9 cellular contexts compared by ENCODE assay signal in genomic region chr19:46603752-46604241, GRCh38. TPM values are rescaled to one million over a fixed set of nuclear protein-coding genes. Genes with fewer than 3 reads are reported as not detected.
DNase-seq lines count a peak whose midpoint lies in the region; ATAC-seq and TF ChIP-seq lines count a peak whose summit lies in the region.
"Had no signal": no experiment of that assay in that cellular context is flagged by ENCODE, and none has a peak within 500 bp of the region (broad histone marks: within the 10 kb centered on the region; RNA-seq: fewer than 3 reads in every experiment).

No MANE protein-coding gene starts in this region.

- peak overlapping the region in 58 of 59 donors; percentile 37 to 100 (median 100) for H3K27ac ChIP-seq in dorsolateral prefrontal cortex
- no peak overlapping the region for H3K27ac ChIP-seq in neural progenitor cell

- H3K27me3 Mint-ChIP-seq in neural progenitor cell (ENCODE audit: insufficient read depth, low read depth) = peaks cover 10% of the 10 kb centered on the region

- peak overlapping the region; percentile 100 for H3K9ac ChIP-seq in Loucy (ENCODE audit: low read depth, low read length, poor library complexity, severe bottlenecking)
- no peak overlapping the region for H3K9ac ChIP-seq in neural progenitor cell

- H3K36me3 Mint-ChIP-seq in neural progenitor cell = peaks cover 16% of the 10 kb centered on the region

- no peaks in the 10 kb centered on the region for H3K9me2 ChIP-seq in Loucy (replicated peaks; ENCODE audit: low read depth, low read length)

- H3K4me1 Mint-ChIP-seq in neural progenitor cell = peaks cover 18% of the 10 kb centered on the region

- no peak overlapping the region for H3K27ac Mint-ChIP-seq in neural progenitor cell

- peaks cover 70% of the 10 kb centered on the region for H4K20me1 ChIP-seq in Loucy (ENCODE audit: insufficient read depth, low read length, poor library complexity, severe bottlenecking)
- H4K20me1 ChIP-seq in neural progenitor cell (ENCODE audit: low read depth) = peaks cover 51% of the 10 kb centered on the region

- intact Hi-C loops in dorsolateral prefrontal cortex (cut with DNase I) = loop anchor here in 1 of 2 donors (5.0 kb wide), 1 partner anchor 144 kb away; the partner anchor contains the start of genes FKRP and STRN4

- TF ChIP-seq CTCF in AG09309 (IDR thresholded peaks at IDR 0.05; ENCODE audit: control insufficient read depth, insufficient read depth, low read depth, low read length, missing control alignments) = no peak
- no peak for TF ChIP-seq CTCF in Loucy (conservative IDR thresholded peaks at IDR 0.05; ENCODE audit: low read length)
- no peak for TF ChIP-seq CTCF in dorsolateral prefrontal cortex (IDR thresholded peaks at IDR 0.05 in 54 of 56, conservative IDR thresholded peaks at IDR 0.05 in 2 of 56; ENCODE audit: low read depth in 1 of 56, partially characterized antibody in 56 of 56)
- no peak for TF ChIP-seq CTCF in neural progenitor cell (IDR thresholded peaks at IDR 0.05)

- peak overlapping the region; percentile 98 for H3K4me3 Mint-ChIP-seq in neural progenitor cell

- H3K27me3 ChIP-seq in Loucy (ENCODE audit: insufficient read depth, low read length, poor library complexity, severe bottlenecking) (peaks cover 6% of the 10 kb centered on the region), dorsolateral prefrontal cortex (no peaks in the 10 kb centered on the region), neural progenitor cell (no peaks in the 10 kb centered on the region)

- peaks cover 37% of the 10 kb centered on the region; the same call in 1 of the 2 replicates for H3K36me3 ChIP-seq in Loucy (ENCODE audit: insufficient read depth, low read length)
- no peaks in the 10 kb centered on the region for H3K36me3 ChIP-seq in neural progenitor cell

- H3K4me3 ChIP-seq in AG09309 (ENCODE audit: control insufficient read depth, low read depth, low read length) (peak overlapping the region; percentile 9), Loucy (ENCODE audit: low read length, poor library complexity, severe bottlenecking) (peak overlapping the region; percentile 100), dorsolateral prefrontal cortex (peak overlapping the region; percentile 22 to 100 (median 99)), neural progenitor cell (no peak overlapping the region)

- no peaks in the 10 kb centered on the region for H3K9me3 ChIP-seq in Loucy (ENCODE audit: insufficient read depth, low read depth, low read length)
- no peaks in the 10 kb centered on the region for H3K9me3 ChIP-seq in neural progenitor cell (ENCODE audit: low read depth)

- no peaks in the 10 kb centered on the region for H3F3A ChIP-seq in Loucy (ENCODE audit: low read depth)
- peaks cover 15% of the 10 kb centered on the region for H3F3A ChIP-seq in neural progenitor cell (ENCODE audit: low read depth)

- peaks cover 35% of the 10 kb centered on the region for H3K4me1 ChIP-seq in Loucy (ENCODE audit: insufficient read depth, low read length, poor library complexity, severe bottlenecking)
- peaks cover 27% of the 10 kb centered on the region for H3K4me1 ChIP-seq in neural progenitor cell

- H3K4me2 ChIP-seq in Loucy (ENCODE audit: low read depth, low read length, poor library complexity, severe bottlenecking) = peak overlapping the region; percentile 91
- H3K4me2 ChIP-seq in neural progenitor cell = peak overlapping the region; percentile 89

- H3K9me3 Mint-ChIP-seq in neural progenitor cell = peaks cover 8% of the 10 kb centered on the region

- H2AFZ ChIP-seq in Loucy (ENCODE audit: low read length) = no peak overlapping the region
- H2AFZ ChIP-seq in neural progenitor cell (replicated peaks) = no peak overlapping the region

- ATAC-seq in GM18511 (IDR thresholded peaks at IDR 0.05; ENCODE audit: unreplicated experiment) (no peak), HG03521 (IDR thresholded peaks at IDR 0.05; ENCODE audit: unreplicated experiment) (no peak), HG03439 (IDR thresholded peaks at IDR 0.05; ENCODE audit: unreplicated experiment) (no peak)

- DNase-seq in AG09309 (ENCODE audit: low read depth) = no peak
- DNase-seq in dorsolateral prefrontal cortex = peak in 2 of 10 donors; percentile 42 to 46
- no peak for DNase-seq in neural progenitor cell (ENCODE audit: low spot score)
- DNase-seq in NCI-H345 (lab: John Stamatoyannopoulos, UW) = no peak
- DNase-seq: occipital lobe had no signal

- H3K79me2 ChIP-seq in Loucy (ENCODE audit: insufficient read depth, low read length) (peaks cover 73% of the 10 kb centered on the region), neural progenitor cell (ENCODE audit: low read depth) (peaks cover 55% of the 10 kb centered on the region)

RNA-seq across cellular contexts. Expression of gene CALM3, which starts 2.7 kb away (rescaled TPM):
- 1,000 to 10,000 TPM in 107 of 120 experiments, 100 to 1,000 TPM in 13; 467 to 2,124 (median 1,470) TPM for total RNA-seq in dorsolateral prefrontal cortex
- 373 and 403 TPM in 2 replicates for total RNA-seq in neural progenitor cell (ENCODE audit: low replicate concordance)

RNA-seq across cellular contexts. Expression of gene PTGIR, which starts 21.1 kb away (rescaled TPM):
- total RNA-seq in dorsolateral prefrontal cortex = 1 to 10 TPM in 20 of 120 experiments, under 1 TPM in 69, not detected in 31; 0.19 to 2.5 (median 0.63) TPM
- total RNA-seq in neural progenitor cell (ENCODE audit: low replicate concordance) = not detected in 2 replicates
- total RNA-seq: occipital lobe had no signal

RNA-seq across cellular contexts. Expression of gene GNG8, which starts 32.2 kb away (rescaled TPM):
- 1 to 10 TPM in 43 of 120 experiments, not detected in 77; 3.1 to 9.9 (median 5.0) TPM for total RNA-seq in dorsolateral prefrontal cortex
- total RNA-seq in neural progenitor cell (ENCODE audit: low replicate concordance) = not detected in 2 replicates
- total RNA-seq: occipital lobe had no signal

RNA-seq across cellular contexts. Expression of gene DACT3, which starts 57.2 kb away (rescaled TPM):
- total RNA-seq in dorsolateral prefrontal cortex = 10 to 100 TPM; 57.1 to 95.2 (median 76.6) TPM
- 0.75 and 2.2 TPM in 2 replicates for total RNA-seq in neural progenitor cell (ENCODE audit: low replicate concordance)
